36 cellular contexts compared by ENCODE assay signal in genomic region chr9:122188369-122188768, GRCh38. TPM values are rescaled to one million over a fixed set of nuclear protein-coding genes. Genes with fewer than 3 reads are reported as not detected.
"Had no signal": no experiment of that assay in that cellular context is flagged by ENCODE, and none has a peak within 500 bp of the region (broad histone marks: within the 10 kb centered on the region; RNA-seq: fewer than 3 reads in every experiment).

No MANE protein-coding gene starts in this region.

- H3K36me3 ChIP-seq: adrenal gland, brain microvascular endothelial cell, breast epithelium had no signal

- H3K4me1 ChIP-seq: adrenal gland, body of pancreas, breast epithelium had no signal

- H3K9me3 ChIP-seq: adrenal gland, body of pancreas, breast epithelium had no signal

- H3K27me3 ChIP-seq: adrenal gland, body of pancreas, breast epithelium had no signal

- FAIRE-seq: astrocyte, TTC549 had no signal

- H3K27ac ChIP-seq: adrenal gland, body of pancreas, brain microvascular endothelial cell, breast epithelium, VCaP had no signal

- H3K4me3 ChIP-seq: adrenal gland, body of pancreas, breast epithelium had no signal

- DNase-seq: activated B cell treated with CpG ODN at 0.5 μM for 24 hours; activated CD4-positive, alpha-beta memory T cell treated with anti-CD3 and anti-CD28 coated beads for 36 hours; activated CD4-positive, alpha-beta T cell treated with anti-CD3 and anti-CD28 coated beads for 4 hours; activated CD4-positive, alpha-beta T cell treated with anti-CD3 and anti-CD28 coated beads, Interleukin-2, amount 10 ng/mL, durations not matched to agents 24 days and 14 days; activated CD4-positive, alpha-beta T cell treated with anti-CD3 and anti-CD28 coated beads, Interleukin-2, amount 50 U/mL, for 1 hour; activated CD4-positive, alpha-beta T cell treated with anti-CD3 and anti-CD28 coated beads, Interleukin-2, amount 50 U/mL, for 4 hours; activated CD4-positive, CD25-positive, alpha-beta regulatory T cell treated with anti-CD3 and anti-CD28 coated beads, Interleukin-2, amount 50 U/mL, for 72 hours; activated CD8-positive, alpha-beta memory T cell treated with anti-CD3 and anti-CD28 coated beads, Interleukin-2, amount 50 U/mL, for 4 hours; activated CD8-positive, alpha-beta T cell treated with anti-CD3 and anti-CD28 coated beads for 36 hours; activated effector memory CD4-positive, alpha-beta T cell treated with anti-CD3 and anti-CD28 coated beads, Interleukin-2, amount 50 U/mL, for 16 hours; activated gamma-delta T cell treated with Interleukin-2 at 50 U/mL for 16 hours; activated naive CD4-positive, alpha-beta T cell; activated naive CD4-positive, alpha-beta T cell treated with anti-CD3 and anti-CD28 coated beads for 36 hours; activated naive CD4-positive, alpha-beta T cell treated with anti-CD3 and anti-CD28 coated beads, Interleukin-2, amount 50 U/mL, for 16 hours; activated naive CD8-positive, alpha-beta T cell treated with anti-CD3 and anti-CD28 coated beads for 36 hours; activated T-cell treated with anti-CD3 and anti-CD28 coated beads for 4 hours; activated T-cell treated with anti-CD3 and anti-CD28 coated beads, Interleukin-2, amount 50 U/mL, for 1 hour; activated T-cell treated with anti-CD3 and anti-CD28 coated beads, Interleukin-2, amount 50 U/mL, for 4 hours; activated T-cell treated with anti-CD3 and anti-CD28 coated beads, Interleukin-2, amount 50 U/mL, for 72 hours; adrenal gland; amniotic stem cell; aorta; body of pancreas; brain microvascular endothelial cell; central memory CD4-positive, alpha-beta T cell; T-helper 1 cell; T-helper 2 cell; T-helper 9 cell had no signal

RNA-seq across cellular contexts. Expression of gene MORN5, which starts 28.7 kb away (rescaled TPM):
- total RNA-seq: activated B cell treated with CpG ODN at 0.5 μM for 24 hours; activated CD4-positive, alpha-beta memory T cell treated with anti-CD3 and anti-CD28 coated beads for 36 hours; activated CD4-positive, alpha-beta T cell treated with anti-CD3 and anti-CD28 coated beads, Interleukin-2, amount 10 ng/mL, durations not matched to agents 24 days and 14 days; activated CD8-positive, alpha-beta memory T cell treated with anti-CD3 and anti-CD28 coated beads for 36 hours; activated CD8-positive, alpha-beta T cell treated with anti-CD3 and anti-CD28 coated beads for 36 hours; activated naive CD4-positive, alpha-beta T cell treated with anti-CD3 and anti-CD28 coated beads for 36 hours; activated naive CD8-positive, alpha-beta T cell treated with anti-CD3 and anti-CD28 coated beads for 36 hours; activated T-cell treated with anti-CD3 and anti-CD28 coated beads, Interleukin-2, amount 50 U/mL, for 4 hours; activated T-cell treated with anti-CD3 and anti-CD28 coated beads, Interleukin-2, amount 50 U/mL, for 72 hours; activated T-helper 1 cell treated with anti-CD3 and anti-CD28 coated beads, Interleukin-12 subunit alpha, Interleukin-12 subunit beta, Interleukin-2, Interleukin-4 antibody, amounts not matched to agents 30 ng/mL and 10 ng/mL and 1 ng/mL, durations not matched to agents 14 hours and 24 hours and 36 hours; activated T-helper 17 cell treated with anti-CD3 and anti-CD28 coated beads, Interleukin-2, amount 50 U/mL, for 72 hours; aorta; astrocyte; body of pancreas; breast epithelium; cardiac septum had no signal
- polyA plus RNA-seq: aorta had no signal

RNA-seq across cellular contexts. Expression of gene LHX6, which starts 40.4 kb away (rescaled TPM):
- total RNA-seq: activated B cell treated with CpG ODN at 0.5 μM for 24 hours; activated CD4-positive, alpha-beta memory T cell treated with anti-CD3 and anti-CD28 coated beads for 36 hours; activated CD4-positive, alpha-beta T cell treated with anti-CD3 and anti-CD28 coated beads, Interleukin-2, amount 10 ng/mL, durations not matched to agents 24 days and 14 days; activated CD8-positive, alpha-beta memory T cell treated with anti-CD3 and anti-CD28 coated beads for 36 hours; activated T-helper 17 cell treated with anti-CD3 and anti-CD28 coated beads, Interleukin-2, amount 50 U/mL, for 72 hours had no signal
- polyA plus RNA-seq: aorta had no signal
